In genomic region chr12:82350161-82350560, GRCh38 we compare ENCODE assay signal across 22 cellular contexts.
"Had no signal": no experiment of that assay in that cellular context is flagged by ENCODE, and none has a peak within 500 bp of the region (broad histone marks: within the 10 kb centered on the region; RNA-seq: fewer than 3 reads in every experiment).

No MANE protein-coding gene starts in this region.

- H3K4me1 Mint-ChIP-seq: mesothelial cell of epicardium; nephron progenitor cell; stimulated activated effector memory CD8-positive, alpha-beta T cell treated with anti-CD3 and anti-CD28 coated beads, Interleukin-12 subunit alpha, Interleukin-12 subunit beta, amount 100 ng/mL, for 72 hours had no signal

- H3K27ac ChIP-seq: prostate gland, right atrium auricular region, sigmoid colon, thoracic aorta, tibial nerve, upper lobe of left lung had no signal

- H3K27ac Mint-ChIP-seq: memory B cell; mesothelial cell of epicardium; stimulated activated effector memory CD8-positive, alpha-beta T cell treated with anti-CD3 and anti-CD28 coated beads, Interleukin-12 subunit alpha, Interleukin-12 subunit beta, amount 100 ng/mL, for 72 hours had no signal

- DNase-seq: cortex of kidney; mucosa of descending colon; naive B cell; nephron progenitor cell; nucleus accumbens; sigmoid colon; stimulated activated CD4-positive, alpha-beta T cell treated with anti-CD3 and anti-CD28 coated beads, Interleukin-2, amount 100 ng/mL, for 24 hours; stimulated activated CD4-positive, alpha-beta T cell treated with anti-CD3 and anti-CD28 coated beads, Interleukin-4, amount 100 ng/mL, for 24 hours; stimulated activated naive CD4-positive, alpha-beta T cell treated with Interleukin-2 at 50 U/mL for 16 hours; upper lobe of left lung had no signal

- H3K27me3 ChIP-seq: right atrium auricular region, sigmoid colon, tibial nerve, upper lobe of left lung had no signal

- FAIRE-seq: frontal cortex, keratinocyte, urothelium cell line had no signal

- H3K4me3 Mint-ChIP-seq: memory B cell; mesothelial cell of epicardium; naive B cell; nephron progenitor cell; stimulated activated effector memory CD8-positive, alpha-beta T cell treated with anti-CD3 and anti-CD28 coated beads, Interleukin-12 subunit alpha, Interleukin-12 subunit beta, amount 100 ng/mL, for 72 hours had no signal

- H3K36me3 ChIP-seq: prostate gland had no signal

- H3K9me3 ChIP-seq: mucosa of descending colon, prostate gland, right atrium auricular region, sigmoid colon, thoracic aorta, tibial nerve, upper lobe of left lung had no signal

- H3K9me3 Mint-ChIP-seq: memory B cell; mesothelial cell of epicardium; naive B cell; nephron progenitor cell; stimulated activated effector memory CD8-positive, alpha-beta T cell treated with anti-CD3 and anti-CD28 coated beads, Interleukin-12 subunit alpha, Interleukin-12 subunit beta, amount 100 ng/mL, for 72 hours had no signal

- ATAC-seq: left lobe of liver; mucosa of descending colon; stimulated activated effector memory CD8-positive, alpha-beta T cell treated with anti-CD3 and anti-CD28 coated beads, Interleukin-12 subunit alpha, Interleukin-12 subunit beta, amount 100 ng/mL, for 72 hours had no signal

- H3K4me3 ChIP-seq: lung, mucosa of descending colon, prostate gland, right atrium auricular region, sigmoid colon, thoracic aorta, tibial nerve, upper lobe of left lung had no signal

- H3K27me3 Mint-ChIP-seq: memory B cell, naive B cell had no signal

- H3K4me1 ChIP-seq: prostate gland, right atrium auricular region, sigmoid colon, upper lobe of left lung had no signal
